In genomic region chrX:154419189-154419588, GRCh38 we compare ENCODE assay signal across 1 cellular context.
A peak's percentile ranks its signal among the peaks of the same experiment; 100 is the strongest.
TF ChIP-seq lines count a peak whose summit lies in the region.

No MANE protein-coding gene starts in this region.

TF ChIP-seq in GM12878, 131 proteins besides CTCF, POLR2A, EP300 and RAD21:
- TF ChIP-seq RUNX3 (IDR thresholded peaks at IDR 0.05; ENCODE audit: low read length), result peak; percentile 23; the same call in 1 of the 2 replicates
- TF ChIP-seq RELB (IDR thresholded peaks at IDR 0.05; ENCODE audit: low read depth), result peak; percentile 36; the same call in 1 of the 2 replicates
- TF ChIP-seq RELA (IDR thresholded peaks at IDR 0.05; ENCODE audit: borderline replicate concordance, partially characterized antibody), result peak; percentile 73
- TF ChIP-seq CHD2 (IDR thresholded peaks at IDR 0.05; ENCODE audit: borderline replicate concordance, low read depth, low read length), result 0 out of 2 replicates have a peak, but pooled peaks have one; percentile 59
- TF ChIP-seq SMC3 (IDR thresholded peaks at IDR 0.05; ENCODE audit: borderline replicate concordance, low read length), result no peak
- TF ChIP-seq SUPT20H (IDR thresholded peaks at IDR 0.05; ENCODE audit: borderline replicate concordance, control insufficient read depth, low read depth, low read length), result no peak
- TF ChIP-seq MYC (IDR thresholded peaks at IDR 0.05; ENCODE audit: insufficient read depth, insufficient read length, insufficient replicate concordance, low read length, severe bottlenecking), result no peak
- peak; percentile 27; the same call in 1 of the 2 replicates for TF ChIP-seq IKZF1 (conservative IDR thresholded peaks at IDR 0.05)
- TF ChIP-seq MEF2B (IDR thresholded peaks at IDR 0.05; ENCODE audit: partially characterized antibody, poor library complexity, severe bottlenecking), result peak; percentile 42
